1 cellular context compared by ENCODE assay signal in genomic region chr9:70761139-70761538, GRCh38.
TF ChIP-seq lines count a peak whose summit lies in the region.

No MANE protein-coding gene starts in this region.

TF ChIP-seq in HEK293, 187 proteins besides CTCF, POLR2A, EP300 and RAD21 (continued from another document and continues in another):
- TF ChIP-seq, protein P1, sequence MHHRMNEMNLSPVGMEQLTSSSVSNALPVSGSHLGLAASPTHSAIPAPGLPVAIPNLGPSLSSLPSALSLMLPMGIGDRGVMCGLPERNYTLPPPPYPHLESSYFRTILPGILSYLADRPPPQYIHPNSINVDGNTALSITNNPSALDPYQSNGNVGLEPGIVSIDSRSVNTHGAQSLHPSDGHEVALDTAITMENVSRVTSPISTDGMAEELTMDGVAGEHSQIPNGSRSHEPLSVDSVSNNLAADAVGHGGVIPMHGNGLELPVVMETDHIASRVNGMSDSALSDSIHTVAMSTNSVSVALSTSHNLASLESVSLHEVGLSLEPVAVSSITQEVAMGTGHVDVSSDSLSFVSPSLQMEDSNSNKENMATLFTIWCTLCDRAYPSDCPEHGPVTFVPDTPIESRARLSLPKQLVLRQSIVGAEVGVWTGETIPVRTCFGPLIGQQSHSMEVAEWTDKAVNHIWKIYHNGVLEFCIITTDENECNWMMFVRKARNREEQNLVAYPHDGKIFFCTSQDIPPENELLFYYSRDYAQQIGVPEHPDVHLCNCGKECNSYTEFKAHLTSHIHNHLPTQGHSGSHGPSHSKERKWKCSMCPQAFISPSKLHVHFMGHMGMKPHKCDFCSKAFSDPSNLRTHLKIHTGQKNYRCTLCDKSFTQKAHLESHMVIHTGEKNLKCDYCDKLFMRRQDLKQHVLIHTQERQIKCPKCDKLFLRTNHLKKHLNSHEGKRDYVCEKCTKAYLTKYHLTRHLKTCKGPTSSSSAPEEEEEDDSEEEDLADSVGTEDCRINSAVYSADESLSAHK (tag by site-specific recombination; IDR thresholded peaks at IDR 0.05) = no peak
- no peak for TF ChIP-seq ZBTB1 (tag by site-specific recombination; IDR thresholded peaks at IDR 0.05)
- no peak for TF ChIP-seq ZNF530 (tag by site-specific recombination; IDR thresholded peaks at IDR 0.05; ENCODE audit: low read depth)
- TF ChIP-seq ZNF626 (tag by site-specific recombination; IDR thresholded peaks at IDR 0.05) = no peak
- TF ChIP-seq ZNF19 (tag by site-specific recombination; IDR thresholded peaks at IDR 0.05; ENCODE audit: low read depth) = no peak
- no peak for TF ChIP-seq ELK4 (IDR thresholded peaks at IDR 0.05; ENCODE audit: borderline replicate concordance, low read depth, low read length)
- no peak for TF ChIP-seq ZNF791 (tag by site-specific recombination; IDR thresholded peaks at IDR 0.05)
- TF ChIP-seq ZNF548 (tag by site-specific recombination; IDR thresholded peaks at IDR 0.05) = no peak
- no peak for TF ChIP-seq ZNF585B (tag by site-specific recombination; IDR thresholded peaks at IDR 0.05)
- TF ChIP-seq ZNF10 (tag by site-specific recombination; IDR thresholded peaks at IDR 0.05) = 0 out of 2 replicates have a peak, but pooled peaks have one; percentile 27
- TF ChIP-seq MYNN (tag by site-specific recombination; IDR thresholded peaks at IDR 0.05; ENCODE audit: borderline replicate concordance) = no peak
- TF ChIP-seq ZSCAN23 (tag by site-specific recombination; IDR thresholded peaks at IDR 0.05) = no peak
- no peak for TF ChIP-seq ZNF184 (tag by site-specific recombination; IDR thresholded peaks at IDR 0.05)
- no peak for TF ChIP-seq ZSCAN16 (tag by site-specific recombination; IDR thresholded peaks at IDR 0.05)
- no peak for TF ChIP-seq BCL6B (tag by site-specific recombination; IDR thresholded peaks at IDR 0.05)
- TF ChIP-seq ZNF114 (tag by site-specific recombination; IDR thresholded peaks at IDR 0.05) = no peak
- TF ChIP-seq SALL2 (tag by site-specific recombination; IDR thresholded peaks at IDR 0.05; ENCODE audit: borderline replicate concordance) = no peak
- TF ChIP-seq TRIM28 (IDR thresholded peaks at IDR 0.05; ENCODE audit: borderline replicate concordance, low read length) = no peak
- TF ChIP-seq ZNF510 (tag by site-specific recombination; IDR thresholded peaks at IDR 0.05; ENCODE audit: insufficient replicate concordance) = no peak
- no peak for TF ChIP-seq ZNF561 (tag by site-specific recombination; IDR thresholded peaks at IDR 0.05; ENCODE audit: borderline replicate concordance)
- TF ChIP-seq KLF9 (tag by site-specific recombination; IDR thresholded peaks at IDR 0.05; ENCODE audit: low read depth) = no peak
- TF ChIP-seq ZNF394 (tag by site-specific recombination; IDR thresholded peaks at IDR 0.05; ENCODE audit: borderline replicate concordance) = no peak
- no peak for TF ChIP-seq OVOL3 (tag by site-specific recombination; IDR thresholded peaks at IDR 0.05)
- TF ChIP-seq ZNF623 (tag by site-specific recombination; IDR thresholded peaks at IDR 0.05) = no peak
- no peak for TF ChIP-seq ZIC2 (tag by site-specific recombination; IDR thresholded peaks at IDR 0.05)
- no peak for TF ChIP-seq ZNF133 (tag by site-specific recombination; IDR thresholded peaks at IDR 0.05)
- no peak for TF ChIP-seq ZFHX2 (tag by site-specific recombination; conservative IDR thresholded peaks at IDR 0.05)
- no peak for TF ChIP-seq ZNF311 (tag by site-specific recombination; IDR thresholded peaks at IDR 0.05; ENCODE audit: borderline replicate concordance)
- no peak for TF ChIP-seq ZNF416 (tag by site-specific recombination; IDR thresholded peaks at IDR 0.05)
- no peak for TF ChIP-seq ZBTB20 (tag by site-specific recombination; IDR thresholded peaks at IDR 0.05)
- no peak for TF ChIP-seq YY2 (tag by site-specific recombination; IDR thresholded peaks at IDR 0.05)
- 0 out of 2 replicates have a peak, but pooled peaks have one; percentile 60 for TF ChIP-seq ZNF610 (tag by site-specific recombination; IDR thresholded peaks at IDR 0.05; ENCODE audit: borderline replicate concordance)
- TF ChIP-seq ZNF366 (tag by site-specific recombination; conservative IDR thresholded peaks at IDR 0.05) = no peak
- TF ChIP-seq, protein P2, sequence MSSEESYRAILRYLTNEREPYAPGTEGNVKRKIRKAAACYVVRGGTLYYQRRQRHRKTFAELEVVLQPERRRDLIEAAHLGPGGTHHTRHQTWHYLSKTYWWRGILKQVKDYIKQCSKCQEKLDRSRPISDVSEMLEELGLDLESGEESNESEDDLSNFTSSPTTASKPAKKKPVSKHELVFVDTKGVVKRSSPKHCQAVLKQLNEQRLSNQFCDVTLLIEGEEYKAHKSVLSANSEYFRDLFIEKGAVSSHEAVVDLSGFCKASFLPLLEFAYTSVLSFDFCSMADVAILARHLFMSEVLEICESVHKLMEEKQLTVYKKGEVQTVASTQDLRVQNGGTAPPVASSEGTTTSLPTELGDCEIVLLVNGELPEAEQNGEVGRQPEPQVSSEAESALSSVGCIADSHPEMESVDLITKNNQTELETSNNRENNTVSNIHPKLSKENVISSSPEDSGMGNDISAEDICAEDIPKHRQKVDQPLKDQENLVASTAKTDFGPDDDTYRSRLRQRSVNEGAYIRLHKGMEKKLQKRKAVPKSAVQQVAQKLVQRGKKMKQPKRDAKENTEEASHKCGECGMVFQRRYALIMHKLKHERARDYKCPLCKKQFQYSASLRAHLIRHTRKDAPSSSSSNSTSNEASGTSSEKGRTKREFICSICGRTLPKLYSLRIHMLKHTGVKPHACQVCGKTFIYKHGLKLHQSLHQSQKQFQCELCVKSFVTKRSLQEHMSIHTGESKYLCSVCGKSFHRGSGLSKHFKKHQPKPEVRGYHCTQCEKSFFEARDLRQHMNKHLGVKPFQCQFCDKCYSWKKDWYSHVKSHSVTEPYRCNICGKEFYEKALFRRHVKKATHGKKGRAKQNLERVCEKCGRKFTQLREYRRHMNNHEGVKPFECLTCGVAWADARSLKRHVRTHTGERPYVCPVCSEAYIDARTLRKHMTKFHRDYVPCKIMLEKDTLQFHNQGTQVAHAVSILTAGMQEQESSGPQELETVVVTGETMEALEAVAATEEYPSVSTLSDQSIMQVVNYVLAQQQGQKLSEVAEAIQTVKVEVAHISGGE (tag by site-specific recombination; conservative IDR thresholded peaks at IDR 0.05; ENCODE audit: low read depth) = peak; percentile 43; the same call in 1 of the 2 replicates
- TF ChIP-seq ZNF146 (tag by site-specific recombination; IDR thresholded peaks at IDR 0.05) = no peak
- TF ChIP-seq ZBTB21 (tag by site-specific recombination; IDR thresholded peaks at IDR 0.05) = no peak
- TF ChIP-seq PRDM6 (tag by site-specific recombination; IDR thresholded peaks at IDR 0.05) = 0 out of 2 replicates have a peak, but pooled peaks have one; percentile 7
- TF ChIP-seq, protein P3, sequence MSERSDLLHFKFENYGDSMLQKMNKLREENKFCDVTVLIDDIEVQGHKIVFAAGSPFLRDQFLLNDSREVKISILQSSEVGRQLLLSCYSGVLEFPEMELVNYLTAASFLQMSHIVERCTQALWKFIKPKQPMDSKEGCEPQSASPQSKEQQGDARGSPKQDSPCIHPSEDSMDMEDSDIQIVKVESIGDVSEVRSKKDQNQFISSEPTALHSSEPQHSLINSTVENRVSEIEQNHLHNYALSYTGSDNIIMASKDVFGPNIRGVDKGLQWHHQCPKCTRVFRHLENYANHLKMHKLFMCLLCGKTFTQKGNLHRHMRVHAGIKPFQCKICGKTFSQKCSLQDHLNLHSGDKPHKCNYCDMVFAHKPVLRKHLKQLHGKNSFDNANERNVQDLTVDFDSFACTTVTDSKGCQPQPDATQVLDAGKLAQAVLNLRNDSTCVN (tag by site-specific recombination; optimal IDR thresholded peaks at IDR 0.05) = no peak
- no peak for TF ChIP-seq ZSCAN4 (tag by site-specific recombination; IDR thresholded peaks at IDR 0.05)
- TF ChIP-seq ZNF488 (tag by site-specific recombination; IDR thresholded peaks at IDR 0.05) = no peak
- no peak for TF ChIP-seq ZFP41 (tag by site-specific recombination; IDR thresholded peaks at IDR 0.05; ENCODE audit: borderline replicate concordance)
- peak; percentile 48; the same call in 1 of the 2 replicates for TF ChIP-seq MZF1 (tag by site-specific recombination; IDR thresholded peaks at IDR 0.05; ENCODE audit: borderline replicate concordance)
- TF ChIP-seq PRDM2 (tag by site-specific recombination; IDR thresholded peaks at IDR 0.05; ENCODE audit: borderline replicate concordance) = no peak
- no peak for TF ChIP-seq ZNF701 (tag by site-specific recombination; IDR thresholded peaks at IDR 0.05)
- no peak for TF ChIP-seq ZNF514 (tag by site-specific recombination; IDR thresholded peaks at IDR 0.05)
